ENCODE assay signal across 8 cellular contexts in genomic region chr3:4426782-4427344, GRCh38. TPM values are rescaled to one million over a fixed set of nuclear protein-coding genes. Genes with fewer than 3 reads are reported as not detected.
DNase-seq lines count a peak whose midpoint lies in the region; ATAC-seq, FAIRE-seq and TF ChIP-seq lines count a peak whose summit lies in the region.

No MANE protein-coding gene starts in this region.

- peak overlapping the region; percentile 78 for H3K27ac Mint-ChIP-seq in astrocyte (ENCODE audit: unreplicated experiment)
- peak overlapping the region in 1 of 8 donors; percentile 43 for H3K27ac Mint-ChIP-seq in CD8-positive, alpha-beta memory T cell

- H3K4me2 ChIP-seq in astrocyte (ENCODE audit: low read length): peak overlapping the region; percentile 58

- H3K4me1 ChIP-seq in BE2C: no peaks in the 10 kb centered on the region; the same call in 1 of the 2 replicates
- peaks cover 17% of the 10 kb centered on the region for H3K4me1 ChIP-seq in astrocyte (ENCODE audit: insufficient read depth, low read length)
- H3K4me1 ChIP-seq in CD8-positive, alpha-beta memory T cell (ENCODE audit: insufficient read depth, low read length): no peaks in the 10 kb centered on the region

- no peaks in the 10 kb centered on the region for H4K20me1 ChIP-seq in astrocyte (ENCODE audit: insufficient read depth, low read length)

- H3K4me1 Mint-ChIP-seq in astrocyte (ENCODE audit: low read depth, unreplicated experiment): peaks cover 14% of the 10 kb centered on the region
- peaks cover 6 to 20% (median 16%) of the 10 kb centered on the region in 3 donors for H3K4me1 Mint-ChIP-seq in CD8-positive, alpha-beta memory T cell

- H3K4me3 Mint-ChIP-seq in astrocyte (ENCODE audit: unreplicated experiment): no peak overlapping the region
- no peak overlapping the region for H3K4me3 Mint-ChIP-seq in CD8-positive, alpha-beta memory T cell

- POLR2A ChIA-PET in CD8-positive, alpha-beta memory T cell (lab: Charles Lee): no interaction called here

- TF ChIP-seq CTCF in BE2C (IDR thresholded peaks at IDR 0.05; ENCODE audit: low read depth, low read length): no peak
- no peak for TF ChIP-seq CTCF in astrocyte (IDR thresholded peaks at IDR 0.05; ENCODE audit: insufficient read depth, low read depth, low read length)
- no peak for TF ChIP-seq CTCF in WERI-Rb-1 (IDR thresholded peaks at IDR 0.05; ENCODE audit: low read depth, low read length)

- H2AFZ ChIP-seq in astrocyte (ENCODE audit: low read depth, low read length): no peak overlapping the region

- H3K27ac ChIP-seq in astrocyte (ENCODE audit: low read depth, low read length) (peak overlapping the region; percentile 80), WERI-Rb-1 (no peak overlapping the region)
- H3K27ac ChIP-seq in CD8-positive, alpha-beta memory T cell (ENCODE audit: low read depth, low read length): no peak overlapping the region

- H3K9me3 Mint-ChIP-seq in astrocyte (ENCODE audit: unreplicated experiment): no peaks in the 10 kb centered on the region
- H3K9me3 Mint-ChIP-seq in CD8-positive, alpha-beta memory T cell: no peaks in the 10 kb centered on the region

- H3K36me3 ChIP-seq in BE2C (no peaks in the 10 kb centered on the region), astrocyte (ENCODE audit: insufficient read depth, low read length) (no peaks in the 10 kb centered on the region), WERI-Rb-1 (no peaks in the 10 kb centered on the region)
- peaks cover 7% of the 10 kb centered on the region for H3K36me3 ChIP-seq in CD8-positive, alpha-beta memory T cell (ENCODE audit: insufficient read depth, low read length)

- no peaks in the 10 kb centered on the region for H3K79me2 ChIP-seq in astrocyte (ENCODE audit: insufficient read depth, low read length)

- ATAC-seq in GM19324 (IDR thresholded peaks at IDR 0.05; ENCODE audit: low FRiP score, unreplicated experiment) (peak; percentile 67), HG03139 (IDR thresholded peaks at IDR 0.05; ENCODE audit: unreplicated experiment) (peak; percentile 90)

- no peaks in the 10 kb centered on the region for H3K27me3 Mint-ChIP-seq in astrocyte (ENCODE audit: low read depth, unreplicated experiment)
- H3K27me3 Mint-ChIP-seq in CD8-positive, alpha-beta memory T cell: no peaks in the 10 kb centered on the region

- DNase-seq in BE2C: peak; percentile 8
- DNase-seq in astrocyte (ENCODE audit: low read depth): peak; percentile 79
- DNase-seq in occipital lobe (lab: John Stamatoyannopoulos, UW): peak; percentile 9
- DNase-seq in posterior vena cava (ENCODE audit: low spot score): no peak
- DNase-seq in WERI-Rb-1: no peak
- no peak for DNase-seq in CD8-positive, alpha-beta memory T cell

- H3K9me3 ChIP-seq in BE2C: no peaks in the 10 kb centered on the region
- H3K9me3 ChIP-seq in astrocyte (ENCODE audit: insufficient read depth, low read depth, low read length): no peaks in the 10 kb centered on the region
- H3K9me3 ChIP-seq in WERI-Rb-1 (ENCODE audit: severe bottlenecking): no peaks in the 10 kb centered on the region
- H3K9me3 ChIP-seq in CD8-positive, alpha-beta memory T cell (ENCODE audit: low read length): no peaks in the 10 kb centered on the region

- CTCF ChIA-PET in CD8-positive, alpha-beta memory T cell (lab: Charles Lee): no interaction called here

- peak overlapping the region; percentile 35 for H3K9ac ChIP-seq in astrocyte (ENCODE audit: low read length)

- intact Hi-C loops in posterior vena cava (cut with DNase I): no loop called here

- peaks cover under 1% of the 10 kb centered on the region for H3K36me3 Mint-ChIP-seq in astrocyte (ENCODE audit: low read depth, unreplicated experiment)
- H3K36me3 Mint-ChIP-seq in CD8-positive, alpha-beta memory T cell: peaks cover 7 to 18% (median 9%) of the 10 kb centered on the region in 3 donors

- FAIRE-seq in astrocyte (lab: Jason Lieb, UNC): peak; percentile 60

- H3K4me3 ChIP-seq in BE2C (ENCODE audit: low read depth, low read length): no peak overlapping the region
- no peak overlapping the region for H3K4me3 ChIP-seq in astrocyte (ENCODE audit: insufficient read depth, low read depth, low read length)
- no peak overlapping the region for H3K4me3 ChIP-seq in WERI-Rb-1 (ENCODE audit: low read depth, low read length)
- no peak overlapping the region for H3K4me3 ChIP-seq in CD8-positive, alpha-beta memory T cell (ENCODE audit: low read length)

- no peaks in the 10 kb centered on the region for H3K27me3 ChIP-seq in BE2C
- no peaks in the 10 kb centered on the region for H3K27me3 ChIP-seq in astrocyte (ENCODE audit: insufficient read depth, low read length)
- no peaks in the 10 kb centered on the region for H3K27me3 ChIP-seq in WERI-Rb-1 (ENCODE audit: insufficient read depth, low read depth, severe bottlenecking)
- no peaks in the 10 kb centered on the region for H3K27me3 ChIP-seq in CD8-positive, alpha-beta memory T cell (ENCODE audit: insufficient read depth, low read length, poor library complexity, severe bottlenecking)

RNA-seq across cellular contexts. Expression of gene SUMF1, which starts 40.2 kb away (rescaled TPM):
- 2.4 TPM for polyA plus RNA-seq in BE2C (2012; ENCODE audit: insufficient read depth, insufficient read length, low read depth)
- total RNA-seq in astrocyte: 17.4 and 22.2 TPM in 2 replicates
- total RNA-seq in occipital lobe: 36.8 TPM
- 10 to 100 TPM; 24.3 to 29.8 TPM for total RNA-seq in posterior vena cava
- 10 to 100 TPM; 12.1 to 13.0 TPM for total RNA-seq in CD8-positive, alpha-beta memory T cell
- polyA plus RNA-seq in CD8-positive, alpha-beta memory T cell: 28.7 TPM

Comparison
In these comparisons a context has a peak if more than half of its experiments do, and no peak if none do; other contexts are left out.
1. DNase-seq: peak in BE2C (single experiment), astrocyte (single experiment) and occipital lobe (single experiment); none in posterior vena cava (single experiment), WERI-Rb-1 (single experiment) and CD8-positive, alpha-beta memory T cell (0 of 5).